7 cellular contexts compared by ENCODE assay signal in genomic region chr20:38962898-38963484, GRCh38. TPM values are rescaled to one million over a fixed set of nuclear protein-coding genes. Genes with fewer than 3 reads are reported as not detected.
DNase-seq lines count a peak whose midpoint lies in the region; ATAC-seq and TF ChIP-seq lines count a peak whose summit lies in the region.

No MANE protein-coding gene starts in this region.

- TF ChIP-seq CTCF in HFF-Myc (IDR thresholded peaks at IDR 0.05; ENCODE audit: low read depth, low read length, missing control alignments) (no peak), esophagus squamous epithelium (IDR thresholded peaks at IDR 0.05) (no peak)

- H3K4me3 ChIP-seq in HFF-Myc (replicated peaks; ENCODE audit: low read depth, low read length) (peak overlapping the region; percentile 77), SJSA1 (peak overlapping the region; percentile 86), esophagus squamous epithelium (peak overlapping the region; percentile 91 to 97 (median 95)), skeletal muscle cell (ENCODE audit: low read depth, low read length) (peak overlapping the region; percentile 94)

- H3K36me3 ChIP-seq in SJSA1 = peaks cover 14% of the 10 kb centered on the region
- peaks cover 0 to 10% (median 2%) of the 10 kb centered on the region in 3 donors for H3K36me3 ChIP-seq in esophagus squamous epithelium

- H3K9me3 ChIP-seq in SJSA1 (replicated peaks) (no peaks in the 10 kb centered on the region), esophagus squamous epithelium (no peaks in the 10 kb centered on the region)

- peaks cover 16% of the 10 kb centered on the region for H3K4me1 ChIP-seq in SJSA1 (replicated peaks)
- peaks cover 3 to 30% (median 3%) of the 10 kb centered on the region in 3 donors for H3K4me1 ChIP-seq in esophagus squamous epithelium

- DNase-seq in HFF-Myc (ENCODE audit: extremely low read depth, low read depth) (no peak), SJSA1 (ENCODE audit: low read depth in 1 of 2, low spot score in 2 of 2) (no peak), esophagus squamous epithelium (lab: John Stamatoyannopoulos, UW) (no peak), skeletal muscle cell (ENCODE audit: low read depth) (no peak), cortex of kidney (lab: John Stamatoyannopoulos, UW) (no peak), AG08396 (ENCODE audit: low spot score) (no peak)

- TF ChIP-seq POLR2A in esophagus squamous epithelium (IDR thresholded peaks at IDR 0.05) = no peak

- no peaks in the 10 kb centered on the region for H3K27me3 ChIP-seq in SJSA1 (replicated peaks)
- H3K27me3 ChIP-seq in esophagus squamous epithelium = no peaks in the 10 kb centered on the region

- H3K27ac ChIP-seq in SJSA1 = peak overlapping the region; percentile 75
- peak overlapping the region; percentile 97 to 99 (median 98) for H3K27ac ChIP-seq in esophagus squamous epithelium

- ATAC-seq in GM21576 (IDR thresholded peaks at IDR 0.05; ENCODE audit: unreplicated experiment) = no peak

- 1 to 4% methylated on average over 5 of the region's 5 CpGs for WGBS in esophagus squamous epithelium, 2 donors

- intact Hi-C loops in esophagus squamous epithelium (cut with DNase I) = no loop called here

RNA-seq across cellular contexts. Expression of gene DHX35, which starts 0.8 kb away (rescaled TPM):
- total RNA-seq in SJSA1 (2014; rRNA removed; shearing (Covaris generic)) = 14.8 and 18.7 TPM in 2 replicates
- 10 to 100 TPM in 2 of 4 donors, 1 to 10 TPM in 2; 4.4 to 14.7 (median 10.8) TPM for total RNA-seq in esophagus squamous epithelium

RNA-seq across cellular contexts. Expression of gene FAM83D, which starts 36.8 kb away (rescaled TPM):
- 71.4 and 85.6 TPM in 2 replicates for total RNA-seq in SJSA1 (2014; rRNA removed; shearing (Covaris generic))
- 100 to 1,000 TPM in 1 of 4 donors, 10 to 100 TPM in 3; 53.8 to 105 (median 81.9) TPM for total RNA-seq in esophagus squamous epithelium
